25 cellular contexts compared by ENCODE assay signal in the genomic region with DNA sequence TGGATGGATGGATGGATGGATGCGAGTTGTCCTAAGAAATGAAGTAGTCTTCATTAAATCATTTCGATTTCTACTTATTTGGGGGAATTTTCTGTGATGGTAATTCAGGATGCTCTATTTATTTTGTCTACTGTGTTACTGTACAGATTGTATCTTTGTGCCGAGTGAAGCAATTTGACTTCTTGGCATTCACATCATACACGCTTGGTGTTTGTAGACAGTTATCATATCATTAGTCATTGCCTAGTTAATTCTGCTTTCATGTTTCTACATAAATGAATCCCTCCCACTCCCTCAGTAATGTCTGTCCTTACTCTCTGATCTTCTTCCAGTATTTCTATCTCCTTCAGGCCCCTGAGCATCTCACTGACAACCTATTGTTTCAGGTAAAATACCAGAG.
"Had no signal": no experiment of that assay in that cellular context is flagged by ENCODE, and none has a peak within 500 bp of the region (broad histone marks: within the 10 kb centered on the region; RNA-seq: fewer than 3 reads in every experiment).

No MANE protein-coding gene starts in this region.

- H3K9me3 ChIP-seq: esophagus squamous epithelium, lower lobe of right lung, mucosa of descending colon, right atrium auricular region, testis, tibial artery, upper lobe of left lung had no signal

- H3K27ac Mint-ChIP-seq: immature natural killer cell; memory B cell; natural killer cell treated with Interleukin-12 subunit alpha and Interleukin-12 subunit beta and Interleukin-15 and Interleukin-18, amount 100 ng/mL, for 72 hours; neural progenitor cell; progenitor cell of endocrine pancreas; stimulated activated effector memory CD8-positive, alpha-beta T cell treated with anti-CD3 and anti-CD28 coated beads, Interleukin-12 subunit alpha, Interleukin-12 subunit beta, amount 100 ng/mL, for 72 hours had no signal

- H3K4me1 Mint-ChIP-seq: memory B cell; neural progenitor cell; stimulated activated effector memory CD8-positive, alpha-beta T cell treated with anti-CD3 and anti-CD28 coated beads, Interleukin-12 subunit alpha, Interleukin-12 subunit beta, amount 100 ng/mL, for 72 hours had no signal

- H3K27me3 ChIP-seq: dorsolateral prefrontal cortex, neural progenitor cell, right atrium auricular region, testis, tibial artery, upper lobe of left lung had no signal

- H3K36me3 ChIP-seq: esophagus squamous epithelium, lower lobe of right lung, neural progenitor cell, right atrium auricular region, tibial artery, upper lobe of left lung had no signal

- ATAC-seq: left ventricle myocardium superior; lower lobe of right lung; mucosa of descending colon; natural killer cell treated with Interleukin-12 subunit alpha and Interleukin-12 subunit beta and Interleukin-15 and Interleukin-18, amount 100 ng/mL, for 72 hours; sciatic nerve; stimulated activated effector memory CD8-positive, alpha-beta T cell treated with anti-CD3 and anti-CD28 coated beads, Interleukin-12 subunit alpha, Interleukin-12 subunit beta, amount 100 ng/mL, for 72 hours had no signal

- H3K27ac ChIP-seq: dorsolateral prefrontal cortex, esophagus squamous epithelium, lower lobe of right lung, neural progenitor cell, parathyroid adenoma, right atrium auricular region, testis, tibial artery, upper lobe of left lung had no signal

- H3K27me3 Mint-ChIP-seq: naive B cell had no signal

- H3K4me3 ChIP-seq: dorsolateral prefrontal cortex, esophagus squamous epithelium, lower lobe of right lung, mucosa of descending colon, neural progenitor cell, right atrium auricular region, testis, tibial artery, upper lobe of left lung had no signal

- H3K36me3 Mint-ChIP-seq: immature natural killer cell; memory B cell; natural killer cell treated with Interleukin-12 subunit alpha and Interleukin-12 subunit beta and Interleukin-15 and Interleukin-18, amount 100 ng/mL, for 72 hours; neural progenitor cell; stimulated activated effector memory CD8-positive, alpha-beta T cell treated with anti-CD3 and anti-CD28 coated beads, Interleukin-12 subunit alpha, Interleukin-12 subunit beta, amount 100 ng/mL, for 72 hours had no signal

- DNase-seq: dorsolateral prefrontal cortex; effector CD4-positive, alpha-beta T cell; esophagus squamous epithelium; hypothalamus; immature natural killer cell; islet precursor cell; left ventricle myocardium superior; lower lobe of right lung; mucosa of descending colon; naive B cell; stimulated activated CD4-positive, alpha-beta T cell treated with anti-CD3 and anti-CD28 coated beads, Interleukin-2, amount 100 ng/mL, for 24 hours; stimulated activated CD4-positive, alpha-beta T cell treated with anti-CD3 and anti-CD28 coated beads, Interleukin-4, amount 100 ng/mL, for 24 hours; stimulated activated naive CD4-positive, alpha-beta T cell treated with Interleukin-2 at 50 U/mL for 16 hours; substantia nigra; testis; tibial artery; upper lobe of left lung had no signal

- H3K9me3 Mint-ChIP-seq: immature natural killer cell; memory B cell; naive B cell; natural killer cell treated with Interleukin-12 subunit alpha and Interleukin-12 subunit beta and Interleukin-15 and Interleukin-18, amount 100 ng/mL, for 72 hours; neural progenitor cell; stimulated activated effector memory CD8-positive, alpha-beta T cell treated with anti-CD3 and anti-CD28 coated beads, Interleukin-12 subunit alpha, Interleukin-12 subunit beta, amount 100 ng/mL, for 72 hours had no signal

- H3K4me1 ChIP-seq: parathyroid adenoma, right atrium auricular region, testis had no signal

- H3K4me3 Mint-ChIP-seq: immature natural killer cell; memory B cell; naive B cell; natural killer cell treated with Interleukin-12 subunit alpha and Interleukin-12 subunit beta and Interleukin-15 and Interleukin-18, amount 100 ng/mL, for 72 hours; neural progenitor cell; stimulated activated effector memory CD8-positive, alpha-beta T cell treated with anti-CD3 and anti-CD28 coated beads, Interleukin-12 subunit alpha, Interleukin-12 subunit beta, amount 100 ng/mL, for 72 hours had no signal
